23 cellular contexts compared by ENCODE assay signal in the genomic region with DNA sequence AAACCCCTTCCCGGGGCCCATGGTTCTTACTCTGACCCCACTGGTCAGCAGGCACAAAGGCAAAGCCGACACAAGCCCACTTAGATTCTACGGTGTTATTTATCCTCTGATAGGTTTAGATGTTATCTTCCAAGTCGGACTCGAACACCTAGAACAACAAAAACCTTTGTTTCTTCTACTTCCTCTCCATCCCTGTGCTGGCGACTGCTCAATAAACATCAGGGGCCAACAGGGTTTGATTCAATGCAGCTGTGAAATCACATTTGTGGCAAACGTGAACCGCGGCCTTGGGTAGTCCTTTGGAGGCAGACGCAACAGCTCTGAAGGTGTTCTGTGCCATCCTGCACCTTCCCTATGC.
DNase-seq lines count a peak whose midpoint lies in the region; ATAC-seq and TF ChIP-seq lines count a peak whose summit lies in the region.
"Had no signal": no experiment of that assay in that cellular context is flagged by ENCODE, and none has a peak within 500 bp of the region (broad histone marks: within the 10 kb centered on the region; RNA-seq: fewer than 3 reads in every experiment).

No MANE protein-coding gene starts in this region.

- no peak for ATAC-seq in lung (ENCODE audit: insufficient read depth, low FRiP score)
- no peak for ATAC-seq in GM21825 (IDR thresholded peaks at IDR 0.05; ENCODE audit: unreplicated experiment)
- ATAC-seq: foreskin keratinocyte, GM12878, T-helper 17 cell had no signal

- DNase-seq in HT-29 (ENCODE audit: low spot score) (peak; percentile 25), WERI-Rb-1 (no peak), lung (ENCODE audit: low spot score) (no peak), superior temporal gyrus (ENCODE audit: extremely low spot score) (peak; percentile 53), NCI-H524 (lab: John Stamatoyannopoulos, UW) (no peak)
- no peak for DNase-seq in activated naive CD4-positive, alpha-beta T cell treated with anti-CD3 and anti-CD28 coated beads, Interleukin-2, amount 50 U/mL, for 16 hours
- DNase-seq: activated CD4-positive, alpha-beta T cell treated with anti-CD3 and anti-CD28 coated beads, Interleukin-2, amount 50 U/mL, for 4 hours; activated effector memory CD4-positive, alpha-beta T cell treated with anti-CD3 and anti-CD28 coated beads, Interleukin-2, amount 50 U/mL, for 16 hours; CD8-positive, alpha-beta memory T cell; foreskin keratinocyte; IMR-90; kidney; mesendoderm; NCI-H1436; NCI-H526 treated with DMSO at 0.1 percent for 48 hours; nephron progenitor cell; stimulated activated CD4-positive, alpha-beta T cell treated with anti-CD3 and anti-CD28 coated beads, Interleukin-12 subunit alpha, Interleukin-12 subunit beta, amount 100 ng/mL, for 4 hours; T-helper 17 cell had no signal

- no peak for TF ChIP-seq CTCF in WERI-Rb-1 (IDR thresholded peaks at IDR 0.05; ENCODE audit: low read depth, low read length)
- TF ChIP-seq CTCF in lung (IDR thresholded peaks at IDR 0.05; ENCODE audit: control extremely low read depth, extremely low read depth) = no peak

- H3K9me3 ChIP-seq in WERI-Rb-1 (ENCODE audit: severe bottlenecking) (no peaks in the 10 kb centered on the region), lung (ENCODE audit: control insufficient read depth in 2 of 2, insufficient read depth in 1 of 2, low read length in 1 of 2) (no peaks in the 10 kb centered on the region)
- H3K9me3 ChIP-seq: breast epithelium, psoas muscle had no signal

- H3K4me1 ChIP-seq in lung (ENCODE audit: control insufficient read depth in 2 of 2, insufficient read depth in 2 of 2, low read length in 2 of 2) = peaks cover 26 to 62% of the 10 kb centered on the region in 2 donors
- H3K4me1 ChIP-seq: foreskin keratinocyte had no signal

- 70 to 78% methylated on average over 10 of the region's 10 CpGs for WGBS in lung, 2 donors

- H3K4me3 ChIP-seq in WERI-Rb-1 (ENCODE audit: low read depth, low read length) (no peak overlapping the region), lung (no peak overlapping the region)
- H3K4me3 ChIP-seq: breast epithelium, GM12878, psoas muscle had no signal

- H3K27ac ChIP-seq in WERI-Rb-1 (peak overlapping the region; percentile 91), lung (ENCODE audit: low read depth in 1 of 2, low read length in 1 of 2) (peak overlapping the region; percentile 1 to 69)
- H3K27ac ChIP-seq: epithelial cell of prostate, foreskin keratinocyte, psoas muscle had no signal

- H3K27me3 ChIP-seq in WERI-Rb-1 (ENCODE audit: insufficient read depth, low read depth, severe bottlenecking) (no peaks in the 10 kb centered on the region), lung (ENCODE audit: control insufficient read depth, insufficient read depth) (no peaks in the 10 kb centered on the region)
- H3K27me3 ChIP-seq: breast epithelium, foreskin keratinocyte had no signal

- H3K36me3 ChIP-seq in WERI-Rb-1 (peaks cover 10% of the 10 kb centered on the region; the same call in 1 of the 2 replicates), lung (ENCODE audit: control insufficient read depth in 2 of 2, insufficient read depth in 2 of 2, low read length in 2 of 2) (peaks cover 0 to 2% of the 10 kb centered on the region in 2 donors)
- H3K36me3 ChIP-seq: breast epithelium had no signal

Comparison
In these comparisons a context has a peak if more than half of its experiments do, and no peak if none do; other contexts are left out.
1. DNase-seq: peak in HT-29 (single experiment) and superior temporal gyrus (single experiment); none in WERI-Rb-1 (single experiment), lung (single experiment), NCI-H524 (0 of 2) and activated naive CD4-positive, alpha-beta T cell treated with anti-CD3 and anti-CD28 coated beads, Interleukin-2, amount 50 U/mL, for 16 hours (single experiment).